8 cellular contexts compared by ENCODE assay signal in the genomic region with DNA sequence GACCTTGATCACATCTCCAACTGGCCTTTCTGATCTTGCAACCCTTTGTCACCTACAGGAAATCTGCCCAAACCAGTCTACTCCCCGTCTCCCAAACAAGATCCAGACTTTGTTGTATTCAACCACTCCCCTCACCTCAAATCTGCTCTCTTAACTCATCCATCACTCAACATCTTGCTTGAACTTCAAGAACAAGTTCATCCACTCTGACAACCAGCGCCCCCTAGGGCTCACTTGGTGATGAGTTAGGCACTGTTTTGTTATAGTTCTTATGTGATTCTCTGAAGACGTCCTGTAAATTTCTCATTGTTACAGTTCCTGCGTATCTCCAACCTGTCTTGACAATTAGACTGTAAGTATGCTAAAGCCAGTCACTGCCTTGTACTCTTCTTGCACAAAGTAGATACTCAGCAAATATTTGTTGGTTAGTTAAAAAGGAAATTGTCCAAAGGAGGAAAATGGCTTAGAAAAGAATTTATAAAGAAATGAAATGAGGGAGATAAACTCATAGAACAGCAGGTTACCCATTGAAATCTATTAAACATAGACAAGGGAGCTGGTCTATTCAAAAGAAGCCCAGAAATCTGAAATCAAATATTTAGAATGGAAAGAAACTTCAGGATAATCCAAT. TPM values are rescaled to one million over a fixed set of nuclear protein-coding genes. Genes with fewer than 3 reads are reported as not detected.
DNase-seq lines count a peak whose midpoint lies in the region; ATAC-seq, FAIRE-seq and TF ChIP-seq lines count a peak whose summit lies in the region.

No MANE protein-coding gene starts in this region.

- H2AFZ ChIP-seq in keratinocyte (ENCODE audit: control insufficient read depth, low read length) = no peak overlapping the region

- dilution Hi-C loops in keratinocyte (cut with MboI; ENCODE audit: extremely low pct_ligation_motif_present, low sequenced_read_pairs) = no loop called here

- no peak overlapping the region for H3K27ac ChIP-seq in keratinocyte (ENCODE audit: control insufficient read depth, insufficient read depth, low read length)

- H3K9me3 ChIP-seq in keratinocyte (ENCODE audit: control insufficient read depth, low read depth, low read length) = no peaks in the 10 kb centered on the region

- no peaks in the 10 kb centered on the region for H3K79me2 ChIP-seq in keratinocyte (ENCODE audit: control insufficient read depth, insufficient read depth, low read length)

- ATAC-seq in HG02840 (IDR thresholded peaks at IDR 0.05; ENCODE audit: low FRiP score, unreplicated experiment) = no peak
- ATAC-seq in GM18505 (IDR thresholded peaks at IDR 0.05; ENCODE audit: unreplicated experiment) = no peak

- H4K20me1 ChIP-seq in keratinocyte (ENCODE audit: control insufficient read depth, extremely low read depth, insufficient read depth, low read length) = no peaks in the 10 kb centered on the region

- no peak overlapping the region for H3K4me2 ChIP-seq in keratinocyte (ENCODE audit: control insufficient read depth, extremely low read depth, insufficient read depth, low read depth, low read length)

- H3K9me1 ChIP-seq in keratinocyte (ENCODE audit: control insufficient read depth, extremely low read depth, insufficient read depth, low read length) = no peaks in the 10 kb centered on the region

- H3K9ac ChIP-seq in keratinocyte (ENCODE audit: control insufficient read depth, extremely low read depth, insufficient read depth, low read length) = no peak overlapping the region

- H3K4me1 ChIP-seq in keratinocyte (ENCODE audit: control insufficient read depth, extremely low read depth, insufficient read depth, low read length) = peaks cover 3% of the 10 kb centered on the region

- no peak for TF ChIP-seq POLR2A in GM18505 (IDR thresholded peaks at IDR 0.05; ENCODE audit: borderline replicate concordance, extremely low read depth, insufficient read depth, insufficient read length)

- H3K27me3 ChIP-seq in keratinocyte (ENCODE audit: control insufficient read depth, extremely low read depth, insufficient read depth, low read length) = peaks cover 19% of the 10 kb centered on the region

- peak; percentile 83 for FAIRE-seq in keratinocyte (lab: Jason Lieb, UNC)

- no peak overlapping the region for H3K4me3 ChIP-seq in keratinocyte (ENCODE audit: control insufficient read depth in 2 of 3, extremely low read depth in 1 of 3, insufficient read depth in 2 of 3, low read depth in 1 of 3, low read length in 3 of 3)

- H3K36me3 ChIP-seq in keratinocyte (ENCODE audit: control insufficient read depth in 2 of 2, extremely low read depth in 1 of 2, insufficient read depth in 2 of 2, low read length in 2 of 2) = no peaks in the 10 kb centered on the region

- peak; percentile 74 for TF ChIP-seq CTCF in GM12873 (IDR thresholded peaks at IDR 0.05; ENCODE audit: insufficient read depth, low read depth, low read length, missing control alignments)
- TF ChIP-seq CTCF in keratinocyte (optimal IDR thresholded peaks at IDR 0.05 in 1 of 3, IDR thresholded peaks at IDR 0.05 in 1 of 3, conservative IDR thresholded peaks at IDR 0.05 in 1 of 3; ENCODE audit: extremely low read depth in 1 of 3, insufficient read depth in 2 of 3, low read length in 3 of 3) = peak; percentile 55 to 76 (median 66)

- DNase-seq in OCI-M1 (lab: John Stamatoyannopoulos, UW) (peak; percentile 44), keratinocyte (ENCODE audit: low read depth, low spot score) (peak; percentile 13), dedifferentiated amniotic fluid mesenchymal stem cell (ENCODE audit: extremely low spot score) (no peak)
- peak; percentile 51 for DNase-seq in activated naive CD4-positive, alpha-beta T cell treated with Interleukin-2 at 50 U/mL for 16 hours
- DNase-seq in stimulated activated CD8-positive, alpha-beta memory T cell treated with anti-CD3 and anti-CD28 coated beads, Interleukin-7, amount 100 ng/mL, for 24 hours (ENCODE audit: low read depth) = peak; percentile 37

RNA-seq across cellular contexts. Expression of a gene that starts 5.3 kb away (rescaled TPM):
- 12.1 to 20.8 TPM (median 12.9 TPM) in 3 replicates for polyA plus RNA-seq in keratinocyte
- 5.7 TPM for polyA plus RNA-seq in keratinocyte (2011; ENCODE audit: low read depth)
- polyA plus RNA-seq in keratinocyte (2011; cell fraction: cytosol; rRNA removed) = 8.2 and 11.7 TPM in 2 replicates
- 20.6 and 26.7 TPM in 2 replicates for polyA plus RNA-seq in keratinocyte (2011; cell fraction: nucleus; rRNA removed)
- polyA plus RNA-seq in keratinocyte (2012; ENCODE audit: low replicate concordance) = 8.5 and 20.0 TPM in 2 replicates
- 22.5 to 75.7 TPM (median 27.2 TPM) in 3 replicates for polyA minus RNA-seq in keratinocyte
- 16.9 TPM for polyA minus RNA-seq in keratinocyte (2011; cell fraction: cytosol; rRNA and poly(A)+ RNA removed)
- 12.9 and 17.9 TPM in 2 replicates for polyA minus RNA-seq in keratinocyte (2011; cell fraction: nucleus; rRNA and poly(A)+ RNA removed)
